Comparison of ENCODE assay signal across 27 cellular contexts in the genomic region with DNA sequence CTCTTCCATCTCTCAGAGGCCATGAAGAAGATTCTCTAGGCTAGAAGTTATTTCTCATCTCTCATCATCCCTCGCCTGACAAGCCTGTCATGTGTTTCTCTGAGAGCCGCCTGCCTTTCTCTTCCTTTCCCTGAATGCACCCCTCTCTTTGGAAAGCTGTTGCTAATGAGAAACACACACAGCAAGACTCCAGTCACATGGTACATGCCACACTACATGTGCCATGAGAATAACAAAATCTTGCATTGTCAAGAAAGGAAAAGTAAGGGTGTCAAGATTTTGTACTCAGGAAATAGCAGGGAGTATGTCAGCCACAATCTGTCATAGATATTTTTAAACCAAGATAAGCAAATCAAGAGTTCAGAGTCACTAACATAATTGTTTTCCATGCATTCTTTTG. TPM values are rescaled to one million over a fixed set of nuclear protein-coding genes. Genes with fewer than 3 reads are reported as not detected.
A peak's percentile ranks its signal among the peaks of the same experiment; 100 is the strongest.
DNase-seq lines count a peak whose midpoint lies in the region; ATAC-seq, FAIRE-seq and TF ChIP-seq lines count a peak whose summit lies in the region.
"Had no signal": no experiment of that assay in that cellular context is flagged by ENCODE, and none has a peak within 500 bp of the region (broad histone marks: within the 10 kb centered on the region; RNA-seq: fewer than 3 reads in every experiment).

No MANE protein-coding gene starts in this region.

- no peaks in the 10 kb centered on the region for H3K9me3 Mint-ChIP-seq in neural progenitor cell

- TF ChIP-seq CTCF in neural progenitor cell (IDR thresholded peaks at IDR 0.05) = no peak

- in situ Hi-C loops in G401 (cut with HindIII; ENCODE audit: low sequenced_read_pairs) = no loop called here

- H3F3A ChIP-seq in neural progenitor cell (ENCODE audit: low read depth) = no peaks in the 10 kb centered on the region

- H2AFZ ChIP-seq in neural progenitor cell (replicated peaks) = no peak overlapping the region

- DNase-seq in G401 (ENCODE audit: low spot score) (peak; percentile 7), HTR-8/SVneo (ENCODE audit: insufficient read length, low spot score) (no peak), cerebellum (ENCODE audit: low spot score) (peak; percentile 19), neural progenitor cell (ENCODE audit: low spot score) (no peak), hepatic stellate cell (ENCODE audit: low spot score) (no peak), RKO (ENCODE audit: low spot score) (no peak)
- DNase-seq: Caco-2; CD4-positive, alpha-beta memory T cell; DMS 273 treated with DMSO at 0.1 percent for 48 hours; DMS79 treated with DMSO at 0.1 percent for 48 hours; KBM-7; MM.1S; NCI-H1105; NCI-H146; NCI-H2029; NCI-H226; NCI-H510A treated with DMSO at 0.1 percent for 48 hours; NCI-H748 treated with DMSO at 0.1 percent for 48 hours; NK-92 treated with Interleukin-12 subunit alpha and Interleukin-12 subunit beta, amount 100 ng/mL, for 24 hours; SIG-M5 had no signal

- H3K4me2 ChIP-seq in neural progenitor cell = no peak overlapping the region
- H3K4me2 ChIP-seq: BLaER1 treated with 17β-estradiol and CSF1 and Interleukin-3, amounts not matched to agents 10 nM and 100 nM had no signal

- peaks cover 25% of the 10 kb centered on the region for H3K4me1 Mint-ChIP-seq in neural progenitor cell

- no peaks in the 10 kb centered on the region for H3K36me3 Mint-ChIP-seq in neural progenitor cell
- H3K36me3 Mint-ChIP-seq: CD4-positive, alpha-beta memory T cell had no signal

- no peaks in the 10 kb centered on the region for H3K79me2 ChIP-seq in neural progenitor cell (ENCODE audit: low read depth)

- ATAC-seq in GM21717 (IDR thresholded peaks at IDR 0.05; ENCODE audit: unreplicated experiment) = no peak
- ATAC-seq: SK-N-SH treated with all-trans-retinoic acid at 6 μM for 48 hours had no signal

- no peak overlapping the region for H3K4me3 ChIP-seq in neural progenitor cell
- H3K4me3 ChIP-seq: BLaER1 treated with 17β-estradiol and CSF1 and Interleukin-3, amounts not matched to agents 10 nM and 100 nM had no signal

- no peaks in the 10 kb centered on the region for H3K27me3 ChIP-seq in neural progenitor cell
- H3K27me3 ChIP-seq: BLaER1 treated with 17β-estradiol and CSF1 and Interleukin-3, amounts not matched to agents 10 nM and 100 nM had no signal

- H4K20me1 ChIP-seq in neural progenitor cell (ENCODE audit: low read depth) = no peaks in the 10 kb centered on the region
- H4K20me1 ChIP-seq: BLaER1 treated with 17β-estradiol and CSF1 and Interleukin-3, amounts not matched to agents 10 nM and 100 nM had no signal

- FAIRE-seq in HTR-8/SVneo (lab: Jason Lieb, UNC) = peak; percentile 65
- FAIRE-seq: GM12891, GM18507 had no signal

- peak overlapping the region; percentile 76 for H3K27ac Mint-ChIP-seq in neural progenitor cell
- H3K27ac Mint-ChIP-seq: CD4-positive, alpha-beta memory T cell had no signal

- H3K27me3 Mint-ChIP-seq in neural progenitor cell (ENCODE audit: insufficient read depth, low read depth) = peaks cover 8% of the 10 kb centered on the region

- no peaks in the 10 kb centered on the region for H3K4me1 ChIP-seq in neural progenitor cell
- H3K4me1 ChIP-seq: Caco-2 had no signal

- no peaks in the 10 kb centered on the region for H3K36me3 ChIP-seq in neural progenitor cell
- H3K36me3 ChIP-seq: BLaER1 treated with 17β-estradiol and CSF1 and Interleukin-3, amounts not matched to agents 10 nM and 100 nM had no signal

- no peak overlapping the region for H3K4me3 Mint-ChIP-seq in neural progenitor cell
- H3K4me3 Mint-ChIP-seq: CD4-positive, alpha-beta memory T cell had no signal

- no peak overlapping the region for H3K27ac ChIP-seq in neural progenitor cell
- H3K27ac ChIP-seq: BLaER1 treated with 17β-estradiol and CSF1 and Interleukin-3, amounts not matched to agents 10 nM and 100 nM had no signal

- H3K9me3 ChIP-seq in neural progenitor cell (ENCODE audit: low read depth) = no peaks in the 10 kb centered on the region
- H3K9me3 ChIP-seq: BLaER1 treated with 17β-estradiol and CSF1 and Interleukin-3, amounts not matched to agents 10 nM and 100 nM; Caco-2 had no signal

- H3K9ac ChIP-seq in neural progenitor cell = no peak overlapping the region
- H3K9ac ChIP-seq: BLaER1 treated with 17β-estradiol and CSF1 and Interleukin-3, amounts not matched to agents 10 nM and 100 nM had no signal

RNA-seq across cellular contexts. Expression of a gene that starts 8.9 kb away (rescaled TPM):
- total RNA-seq in G401 (2014; rRNA removed; shearing (Covaris generic)) = not detected in 2 replicates
- not detected for total RNA-seq in cerebellum
- total RNA-seq in neural progenitor cell (ENCODE audit: low replicate concordance) = not detected in 2 replicates
- total RNA-seq: A673; Caco-2; CD4-positive, alpha-beta memory T cell; H4 had no signal

Comparison
In these comparisons a context has a peak if more than half of its experiments do, and no peak if none do; other contexts are left out.
1. DNase-seq: peak in G401 (single experiment) and cerebellum (single experiment); none in HTR-8/SVneo (single experiment), neural progenitor cell (single experiment), hepatic stellate cell (single experiment) and RKO (single experiment).